In the genomic region with DNA sequence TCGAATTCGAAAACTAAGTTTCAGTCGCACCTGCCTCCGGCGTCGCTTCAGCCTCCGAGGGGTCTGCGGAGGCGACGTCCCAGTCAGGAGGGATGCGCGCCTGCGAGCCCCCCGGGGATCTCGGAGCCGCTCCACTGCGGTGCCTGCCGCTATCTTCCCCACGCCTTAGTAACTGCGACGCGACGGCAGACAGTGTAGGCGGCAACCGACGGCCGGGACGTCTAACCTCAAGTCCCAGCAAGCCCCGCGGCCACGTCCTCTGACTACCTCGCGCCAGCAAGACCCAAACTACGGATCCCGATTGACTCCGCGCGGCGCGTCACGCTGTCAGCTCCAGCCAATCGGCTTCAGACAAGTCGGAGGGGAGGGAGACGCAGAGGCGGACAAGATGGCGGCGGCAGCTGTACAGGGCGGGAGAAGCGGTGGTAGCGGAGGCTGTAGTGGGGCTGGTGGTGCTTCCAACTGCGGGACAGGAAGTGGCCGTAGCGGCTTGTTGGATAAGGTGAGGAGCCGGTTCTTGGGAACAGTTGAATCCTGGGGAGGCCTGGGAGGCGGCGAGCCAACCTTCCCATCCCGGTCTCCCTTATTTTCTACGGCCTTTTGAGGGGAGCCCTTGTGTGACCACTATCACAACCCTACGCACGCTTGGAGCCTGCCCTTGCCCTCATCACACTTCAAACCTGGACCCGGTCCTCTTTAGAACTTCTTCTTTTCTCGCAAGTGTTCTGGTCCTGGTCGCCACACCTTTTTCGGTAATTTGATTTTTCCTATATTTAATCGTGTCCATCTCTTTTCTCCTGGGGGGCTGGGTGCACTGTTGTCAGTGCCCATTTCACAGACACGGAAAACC, we compare ENCODE assay signal across 8 cellular contexts. TPM values are rescaled to one million over a fixed set of nuclear protein-coding genes. Genes with fewer than 3 reads are reported as not detected.
A peak's percentile ranks its signal among the peaks of the same experiment; 100 is the strongest.
DNase-seq lines count a peak whose midpoint lies in the region; ATAC-seq, FAIRE-seq and TF ChIP-seq lines count a peak whose summit lies in the region.

A gene (plus strand): TSS at position 369 of the 850 bp plus-strand sequence. CDS start 20 bp downstream, at position 389.
A gene with protein sequence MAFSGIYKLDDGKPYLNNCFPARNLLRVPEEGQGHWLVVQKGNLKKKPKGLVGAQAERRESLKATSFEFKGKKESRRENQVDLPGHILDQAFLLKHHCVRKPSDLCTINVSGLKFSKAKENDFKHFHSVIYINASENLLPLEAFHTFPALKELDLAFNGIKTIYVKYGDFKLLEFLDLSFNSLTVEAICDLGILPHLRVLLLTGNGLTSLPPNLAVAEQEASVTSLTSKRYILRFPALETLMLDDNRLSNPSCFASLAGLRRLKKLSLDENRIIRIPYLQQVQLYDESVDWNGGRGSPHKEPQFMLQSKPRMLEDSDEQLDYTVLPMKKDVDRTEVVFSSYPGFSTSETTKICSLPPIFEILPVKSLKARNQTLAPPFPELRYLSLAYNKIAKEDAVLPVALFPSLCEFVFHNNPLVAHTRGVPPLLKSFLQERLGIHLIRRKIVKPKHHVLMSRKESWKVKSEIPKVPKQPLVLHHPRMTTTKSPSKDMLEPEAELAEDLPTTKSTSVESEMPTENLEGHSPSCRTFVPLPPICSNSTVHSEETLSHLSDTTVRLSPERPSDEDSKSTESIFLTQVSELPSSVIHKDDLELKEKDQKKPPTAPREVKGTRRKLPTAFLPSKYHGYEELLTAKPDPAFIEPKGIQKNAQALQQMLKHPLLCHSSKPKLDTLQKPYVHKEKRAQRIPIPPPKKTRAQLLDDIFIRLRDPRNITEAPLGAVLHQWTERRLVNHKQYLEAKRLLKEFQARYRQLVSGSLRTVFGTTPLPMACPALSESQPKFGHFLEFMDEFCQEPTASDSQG (minus strand): TSS at position 194 of the 850 bp plus-strand sequence. CDS start 8,213 bp downstream, outside the sequence.

- no peaks in the 10 kb centered on the region for H3K9me3 Mint-ChIP-seq in activated naive CD8-positive, alpha-beta T cell treated with anti-CD3 and anti-CD28 coated beads, Interleukin-2, amount 50 U/mL, for 24 hours

- H3K27ac Mint-ChIP-seq in activated naive CD8-positive, alpha-beta T cell treated with anti-CD3 and anti-CD28 coated beads, Interleukin-2, amount 50 U/mL, for 24 hours = peak within 1 kb of the TSS; percentile 96

- H3K27me3 Mint-ChIP-seq in activated naive CD8-positive, alpha-beta T cell treated with anti-CD3 and anti-CD28 coated beads, Interleukin-2, amount 50 U/mL, for 24 hours = no peaks in the 10 kb centered on the region

- peaks cover 57% of the 10 kb centered on the region for H3K4me1 Mint-ChIP-seq in activated naive CD8-positive, alpha-beta T cell treated with anti-CD3 and anti-CD28 coated beads, Interleukin-2, amount 50 U/mL, for 24 hours

- ATAC-seq in HG02678 (IDR thresholded peaks at IDR 0.05; ENCODE audit: unreplicated experiment) (peak; percentile 86), Right ventricle myocardium superior (ENCODE audit: poor library complexity) (peak; percentile 100), pancreas (peak; percentile 98 to 99 (median 99))
- peak; percentile 98 for ATAC-seq in activated naive CD8-positive, alpha-beta T cell treated with anti-CD3 and anti-CD28 coated beads, Interleukin-2, amount 50 U/mL, for 24 hours

- H3K9ac ChIP-seq in SU-DHL-6 (ENCODE audit: low read length) = peak within 1 kb of the TSS; percentile 99

- H3K4me2 ChIP-seq in SU-DHL-6 (ENCODE audit: low read depth, low read length, poor library complexity, severe bottlenecking) = peak within 1 kb of the TSS; percentile 78

- H3K4me3 ChIP-seq in SU-DHL-6 (ENCODE audit: insufficient read depth, low read length, poor library complexity, severe bottlenecking) = peak within 1 kb of the TSS; percentile 100
- H3K4me3 ChIP-seq in pancreas = peak within 1 kb of the TSS; percentile 72 to 85 (median 81)
- peak within 1 kb of the TSS; percentile 66 to 93 for H3K4me3 ChIP-seq in tibial artery

- no peaks in the 10 kb centered on the region for H3K9me3 ChIP-seq in SU-DHL-6 (ENCODE audit: insufficient read depth, low read length)
- no peaks in the 10 kb centered on the region for H3K9me3 ChIP-seq in pancreas
- no peaks in the 10 kb centered on the region for H3K9me3 ChIP-seq in tibial artery

- TF ChIP-seq POLR2A in GM10847 (IDR thresholded peaks at IDR 0.05; ENCODE audit: extremely low read depth, insufficient read length) = peak; percentile 87

- no peak for TF ChIP-seq CTCF in SU-DHL-6 (IDR thresholded peaks at IDR 0.05; ENCODE audit: insufficient read depth, low read length, poor library complexity, severe bottlenecking)
- TF ChIP-seq CTCF in pancreas (IDR thresholded peaks at IDR 0.05) = no peak
- no peak for TF ChIP-seq CTCF in tibial artery (IDR thresholded peaks at IDR 0.05)

- FAIRE-seq in pancreas (lab: Jason Lieb, UNC) = peak; percentile 64

- peaks cover 60% of the 10 kb centered on the region for H3K79me2 ChIP-seq in SU-DHL-6 (ENCODE audit: insufficient read depth, low read length)

- H3F3A ChIP-seq in SU-DHL-6 (ENCODE audit: insufficient read depth) = no peaks in the 10 kb centered on the region

- peak; percentile 94 for DNase-seq in NCI-H128 (lab: John Stamatoyannopoulos, UW; ENCODE audit: unreplicated experiment)
- peak; percentile 96 for DNase-seq in activated naive CD8-positive, alpha-beta T cell treated with anti-CD3 and anti-CD28 coated beads, Interleukin-2, amount 50 U/mL, for 24 hours
- DNase-seq in Right ventricle myocardium superior = peak; percentile 100
- peak; percentile 98 to 99 (median 98) for DNase-seq in pancreas
- peak; percentile 99 for DNase-seq in tibial artery

- peaks cover 5 to 24% (median 17%) of the 10 kb centered on the region in 3 donors for H3K4me1 ChIP-seq in pancreas
- H3K4me1 ChIP-seq in tibial artery = peaks cover 0 to 40% (median 19%) of the 10 kb centered on the region in 4 donors

- H3K27ac ChIP-seq in SU-DHL-6 (ENCODE audit: low read depth, low read length) = peak within 1 kb of the TSS; percentile 70
- peak within 1 kb of the TSS; percentile 57 to 78 (median 76) for H3K27ac ChIP-seq in pancreas
- peak within 1 kb of the TSS; percentile 82 to 83 for H3K27ac ChIP-seq in tibial artery

- H4K20me1 ChIP-seq in SU-DHL-6 (ENCODE audit: low read depth, low read length) = peaks cover 6% of the 10 kb centered on the region; the same call in 1 of the 2 replicates

- H3K36me3 ChIP-seq in SU-DHL-6 (ENCODE audit: low read length) (no peaks in the 10 kb centered on the region), pancreas (no peaks in the 10 kb centered on the region), tibial artery (no peaks in the 10 kb centered on the region)

- peaks cover 24% of the 10 kb centered on the region for H3K36me3 Mint-ChIP-seq in activated naive CD8-positive, alpha-beta T cell treated with anti-CD3 and anti-CD28 coated beads, Interleukin-2, amount 50 U/mL, for 24 hours (ENCODE audit: low read depth)

- peak within 1 kb of the TSS; percentile 60 for H2AFZ ChIP-seq in SU-DHL-6 (ENCODE audit: low read depth, low read length, severe bottlenecking)

- intact Hi-C loops in Right ventricle myocardium superior (cut with DNase I) (no loop called here), pancreas (cut with DNase I) (no loop called here), tibial artery (cut with DNase I; ENCODE audit: low total_unique reads) (no loop called here)

- 0% methylated on average over 64 to 66 of the region's 66 CpGs for whole genome bisulfite sequencing in pancreas, 2 donors

- no peaks in the 10 kb centered on the region for H3K27me3 ChIP-seq in SU-DHL-6 (ENCODE audit: low read length)
- no peaks in the 10 kb centered on the region for H3K27me3 ChIP-seq in pancreas
- H3K27me3 ChIP-seq in tibial artery = no peaks in the 10 kb centered on the region

- H3K9me2 ChIP-seq in SU-DHL-6 (replicated peaks; ENCODE audit: insufficient read depth, low read length) = no peaks in the 10 kb centered on the region

- H3K4me3 Mint-ChIP-seq in activated naive CD8-positive, alpha-beta T cell treated with anti-CD3 and anti-CD28 coated beads, Interleukin-2, amount 50 U/mL, for 24 hours = peak within 1 kb of the TSS; percentile 99

RNA-seq across cellular contexts. Expression of the first gene that starts in this region (rescaled TPM):
- total RNA-seq in Right ventricle myocardium superior (98.4 TPM), pancreas (100 to 1,000 TPM in 3 of 6 donors, 10 to 100 TPM in 3; 81.0 to 125 (median 103) TPM)
- 100 to 1,000 TPM in 1 of 2 donors, 10 to 100 TPM in 1; 75.0 to 132 TPM for polyA plus RNA-seq in pancreas

RNA-seq across cellular contexts. Expression of the second gene that starts in this region (rescaled TPM):
- total RNA-seq in Right ventricle myocardium superior = 5.3 TPM
- 10 to 100 TPM in 3 of 6 donors, 1 to 10 TPM in 3; 7.5 to 22.5 (median 9.9) TPM for total RNA-seq in pancreas
- polyA plus RNA-seq in pancreas = 1 to 10 TPM; 2.4 to 6.1 TPM

Comparison
In these comparisons a context has a peak if more than half of its experiments do, and no peak if none do; other contexts are left out.
1. Peak in every context shown above with its lines: DNase-seq, ATAC-seq, H3K4me3 ChIP-seq and H3K27ac ChIP-seq.